Comparison of ENCODE assay signal across 17 cellular contexts in the genomic region with DNA sequence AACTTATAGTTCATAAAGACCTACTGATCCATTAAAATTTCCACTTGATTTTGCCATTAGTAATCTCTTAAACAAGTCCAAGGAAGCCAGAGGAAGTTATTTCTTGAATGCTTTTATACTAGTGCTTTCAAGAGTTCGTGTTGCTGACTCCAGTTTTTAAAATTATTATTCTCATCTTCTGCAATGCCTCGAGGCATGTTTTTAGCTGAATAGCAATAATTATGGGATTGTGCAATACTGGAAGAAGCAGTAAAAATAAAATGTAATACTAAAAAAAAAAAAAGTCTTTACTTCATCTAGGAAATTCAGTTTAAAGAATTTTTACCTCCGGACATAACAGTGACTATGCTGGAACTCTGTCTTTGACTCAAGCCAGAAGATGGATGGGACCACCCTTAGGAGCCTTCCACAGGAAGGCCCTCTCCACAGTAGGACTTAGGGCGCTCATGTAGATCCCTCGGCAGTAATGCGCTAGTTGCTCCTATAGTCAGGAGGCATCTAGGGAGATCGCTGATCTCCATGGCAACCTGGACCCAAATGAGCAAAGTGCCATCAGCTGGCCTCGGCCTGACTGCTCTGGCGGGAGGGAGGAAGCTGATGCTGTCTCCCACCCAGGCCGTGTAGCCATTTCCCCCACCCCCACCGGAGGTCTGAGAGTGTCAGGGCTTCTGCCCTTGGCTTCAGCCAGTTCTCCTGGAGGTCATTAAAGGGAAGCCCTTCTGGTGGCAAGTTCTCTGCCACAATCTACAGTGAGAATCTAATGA. TPM values are rescaled to one million over a fixed set of nuclear protein-coding genes. Genes with fewer than 3 reads are reported as not detected.
A peak's percentile ranks its signal among the peaks of the same experiment; 100 is the strongest.
DNase-seq lines count a peak whose midpoint lies in the region; TF ChIP-seq lines count a peak whose summit lies in the region.
"Had no signal": no experiment of that assay in that cellular context is flagged by ENCODE, and none has a peak within 500 bp of the region (broad histone marks: within the 10 kb centered on the region; RNA-seq: fewer than 3 reads in every experiment).

No MANE protein-coding gene starts in this region.

- H3K27me3 Mint-ChIP-seq in MCF 10A (ENCODE audit: insufficient read depth, unreplicated experiment) = no peaks in the 10 kb centered on the region

- H3K27me3 ChIP-seq in mammary epithelial cell (ENCODE audit: insufficient read depth, low read length) = no peaks in the 10 kb centered on the region
- H3K27me3 ChIP-seq in esophagus muscularis mucosa = no peaks in the 10 kb centered on the region
- H3K27me3 ChIP-seq in neutrophil = no peaks in the 10 kb centered on the region
- no peaks in the 10 kb centered on the region for H3K27me3 ChIP-seq in tibial artery
- H3K27me3 ChIP-seq: body of pancreas had no signal

- WGBS in mammary epithelial cell (ENCODE audit: low coverage, missing lambda C conversion rate) = 50% methylated on average over 7 of the region's 11 CpGs
- WGBS in esophagus muscularis mucosa = 72% methylated on average over 10 of the region's 11 CpGs

- H3K4me3 Mint-ChIP-seq in MCF 10A (ENCODE audit: unreplicated experiment) = no peak overlapping the region

- peaks cover 6% of the 10 kb centered on the region for H3K36me3 Mint-ChIP-seq in MCF 10A (ENCODE audit: insufficient read depth, unreplicated experiment)

- H3K4me2 ChIP-seq in mammary epithelial cell (ENCODE audit: insufficient read depth, low read depth, low read length) = no peak overlapping the region

- H3K9ac ChIP-seq in mammary epithelial cell (ENCODE audit: insufficient read depth, low read length) = no peak overlapping the region

- no peaks in the 10 kb centered on the region for H3K9me3 ChIP-seq in mammary epithelial cell (replicated peaks; ENCODE audit: insufficient read depth, low read length)
- H3K9me3 ChIP-seq in esophagus muscularis mucosa = no peaks in the 10 kb centered on the region
- no peaks in the 10 kb centered on the region for H3K9me3 ChIP-seq in neutrophil
- H3K9me3 ChIP-seq in tibial artery = no peaks in the 10 kb centered on the region
- H3K9me3 ChIP-seq: body of pancreas had no signal

- no peak for TF ChIP-seq POLR2A in esophagus muscularis mucosa (IDR thresholded peaks at IDR 0.05; ENCODE audit: low read depth)

- POLR2A ChIA-PET in MCF 10A (lab: Yijun Ruan, JAX) = no interaction called here

- intact Hi-C loops in MCF 10A (cut with micrococcal nuclease) (no loop called here), mammary epithelial cell (cut with micrococcal nuclease) (no loop called here), esophagus muscularis mucosa (cut with DNase I) (no loop called here), tibial artery (cut with DNase I; ENCODE audit: low total_unique reads) (no loop called here)

- H3K4me1 ChIP-seq in mammary epithelial cell (ENCODE audit: insufficient read depth, low read length) (no peaks in the 10 kb centered on the region), esophagus muscularis mucosa (peaks cover 2 to 97% (median 92%) of the 10 kb centered on the region in 4 donors), neutrophil (ENCODE audit: control insufficient read depth in 1 of 2, insufficient read depth in 1 of 2, low read depth in 1 of 2, low read length in 1 of 2) (peaks cover 38 to 55% of the 10 kb centered on the region in 2 experiments), tibial artery (no peaks in the 10 kb centered on the region)

- TF ChIP-seq CTCF in MCF 10A (IDR thresholded peaks at IDR 0.05; ENCODE audit: unreplicated experiment) (no peak), mammary epithelial cell (conservative IDR thresholded peaks at IDR 0.05 in 1 of 2, IDR thresholded peaks at IDR 0.05 in 1 of 2; ENCODE audit: extremely low read depth in 1 of 2, insufficient read depth in 1 of 2, low read depth in 1 of 2, low read length in 2 of 2) (no peak), esophagus muscularis mucosa (IDR thresholded peaks at IDR 0.05) (no peak), neutrophil (IDR thresholded peaks at IDR 0.05) (no peak), tibial artery (IDR thresholded peaks at IDR 0.05) (no peak)

- H2AFZ ChIP-seq in mammary epithelial cell (ENCODE audit: low read depth, low read length) = no peak overlapping the region

- in situ Hi-C loops in mammary epithelial cell (cut with MboI; ENCODE audit: low sequenced_read_pairs in 2 of 2) = no loop called here

- H3K27ac Mint-ChIP-seq in MCF 10A (ENCODE audit: low read depth, unreplicated experiment) = peak overlapping the region; percentile 16

- no peaks in the 10 kb centered on the region for H3K79me2 ChIP-seq in mammary epithelial cell (ENCODE audit: insufficient read depth, low read length)

- DNase-seq in MCF 10A (ENCODE audit: unreplicated experiment) = peak; percentile 14
- no peak for DNase-seq in mammary epithelial cell
- peak; percentile 70 for DNase-seq in esophagus muscularis mucosa (ENCODE audit: extremely low spot score)
- DNase-seq in NCI-H146 (lab: John Stamatoyannopoulos, UW) = no peak
- no peak for DNase-seq in DMS153 (lab: John Stamatoyannopoulos, UW)
- no peak for DNase-seq in tibial artery
- no peak for DNase-seq in C1 segment of cervical spinal cord (lab: John Stamatoyannopoulos, UW)
- DNase-seq: activated naive CD4-positive, alpha-beta T cell; effector CD8-positive, alpha-beta T cell; mesendoderm; NCI-H1092 treated with DMSO at 0.1 percent for 48 hours; NCI-H446; nucleus accumbens; SW 1271; WERI-Rb-1 had no signal

- no TSS peak for BruUV-seq in MCF 10A (replicated peaks; lab: Mats Ljungman, UMichigan)
- BruUV-seq in mammary epithelial cell (replicated peaks; lab: Mats Ljungman, UMichigan) = no TSS peak

- H3K4me1 Mint-ChIP-seq in MCF 10A (ENCODE audit: insufficient read depth, unreplicated experiment) = no peaks in the 10 kb centered on the region

- no peak overlapping the region for H3K27ac ChIP-seq in mammary epithelial cell (ENCODE audit: insufficient read depth, low read depth, low read length)
- H3K27ac ChIP-seq in esophagus muscularis mucosa (replicated peaks in 1 of 4) = peak overlapping the region; percentile 58 to 70 (median 69)
- peak overlapping the region; percentile 74 for H3K27ac ChIP-seq in neutrophil
- no peak overlapping the region for H3K27ac ChIP-seq in tibial artery
- H3K27ac ChIP-seq: WERI-Rb-1 had no signal

- H3K36me3 ChIP-seq in mammary epithelial cell (ENCODE audit: insufficient read depth, low read length) (no peaks in the 10 kb centered on the region), esophagus muscularis mucosa (no peaks in the 10 kb centered on the region), neutrophil (no peaks in the 10 kb centered on the region), tibial artery (no peaks in the 10 kb centered on the region)

- H4K20me1 ChIP-seq in mammary epithelial cell (ENCODE audit: insufficient read depth, low read length) = no peaks in the 10 kb centered on the region

- H3K4me3 ChIP-seq in mammary epithelial cell (replicated peaks in 1 of 3; ENCODE audit: insufficient read depth in 1 of 3, low read depth in 2 of 3, low read length in 3 of 3) = no peak overlapping the region
- no peak overlapping the region for H3K4me3 ChIP-seq in esophagus muscularis mucosa
- no peak overlapping the region for H3K4me3 ChIP-seq in neutrophil (ENCODE audit: low read depth in 1 of 2, low read length in 1 of 2)
- no peak overlapping the region for H3K4me3 ChIP-seq in tibial artery
- H3K4me3 ChIP-seq: body of pancreas had no signal

- TF ChIP-seq EP300 in esophagus muscularis mucosa (IDR thresholded peaks at IDR 0.05) = no peak

- dilution Hi-C loops in mammary epithelial cell (cut with HindIII; ENCODE audit: low sequenced_read_pairs) = no loop called here

- H3K9me3 Mint-ChIP-seq in MCF 10A (ENCODE audit: unreplicated experiment) = no peaks in the 10 kb centered on the region

- CTCF ChIA-PET in MCF 10A (lab: Yijun Ruan, JAX) (interaction anchor here (0.7 to 1.0 kb wide), 2 partner anchors 32 to 56 kb away, joined by 3 to 4 read pairs; a partner anchor contains a TSS), mammary epithelial cell (lab: Charles Lee; ENCODE audit: low non-redundant PET) (no interaction called here)

RNA-seq across cellular contexts. Expression of a gene that starts 56.7 kb away (rescaled TPM):
- total RNA-seq in MCF 10A (2022) (19.7 and 35.7 TPM in 2 replicates), mammary epithelial cell (10 to 100 TPM; 17.1 to 33.3 TPM), esophagus muscularis mucosa (10 to 100 TPM; 51.7 to 96.8 (median 80.7) TPM)
- 3.7 TPM for polyA plus RNA-seq in mammary epithelial cell
- polyA minus RNA-seq in mammary epithelial cell = 18.0 TPM

Comparison
In these comparisons a context has a peak if more than half of its experiments do, and no peak if none do; other contexts are left out.
1. DNase-seq: peak in MCF 10A (single experiment) and esophagus muscularis mucosa (single experiment); none in mammary epithelial cell (single experiment), NCI-H146 (single experiment), DMS153 (single experiment), tibial artery (0 of 2) and C1 segment of cervical spinal cord (0 of 14).
2. H3K27ac ChIP-seq: peak in esophagus muscularis mucosa (4 of 4) and neutrophil (single experiment); none in mammary epithelial cell (single experiment) and tibial artery (0 of 2).